2 cellular contexts compared by ENCODE assay signal in genomic region chr6:158024566-158025297, GRCh38.
TF ChIP-seq lines count a peak whose summit lies in the region.

No MANE protein-coding gene starts in this region.

TF ChIP-seq in SK-N-SH, 30 proteins besides CTCF, POLR2A, EP300 and RAD21 (continued from another document):
- TF ChIP-seq ZBTB33 (IDR thresholded peaks at IDR 0.05; ENCODE audit: borderline replicate concordance, low read depth), result no peak
- TF ChIP-seq SIN3A (IDR thresholded peaks at IDR 0.05; ENCODE audit: borderline replicate concordance, low read depth, low read length), result no peak
- no peak for TF ChIP-seq NRF1 (IDR thresholded peaks at IDR 0.05; ENCODE audit: low read depth, low read length)
- TF ChIP-seq SMC3 (IDR thresholded peaks at IDR 0.05; ENCODE audit: low read depth, low read length), result no peak
- no peak for TF ChIP-seq FOXM1 (IDR thresholded peaks at IDR 0.05; ENCODE audit: low read depth)
- TF ChIP-seq FOXJ3 (CRISPR knock-in tag; IDR thresholded peaks at IDR 0.05), result no peak
- no peak for TF ChIP-seq YY1 (IDR thresholded peaks at IDR 0.05; ENCODE audit: low read depth)
- no peak for TF ChIP-seq USF1 (IDR thresholded peaks at IDR 0.05; ENCODE audit: borderline replicate concordance, low read depth)
- no peak for TF ChIP-seq CHD2 (IDR thresholded peaks at IDR 0.05; ENCODE audit: low read length, partially characterized antibody)
- TF ChIP-seq RCOR1 (IDR thresholded peaks at IDR 0.05; ENCODE audit: low read length), result no peak
- TF ChIP-seq GABPA (IDR thresholded peaks at IDR 0.05; ENCODE audit: low read depth), result no peak
- no peak for TF ChIP-seq FOSL2 (IDR thresholded peaks at IDR 0.05; ENCODE audit: borderline replicate concordance, low read depth)
- no peak for TF ChIP-seq RFX5 (IDR thresholded peaks at IDR 0.05; ENCODE audit: low read length)

TF ChIP-seq in SK-N-SH treated with all-trans-retinoic acid at 6 μM for 48 hours, 23 proteins besides CTCF, POLR2A, EP300 and RAD21 (continued from another document):
- TF ChIP-seq CSRNP3 (CRISPR knock-in tag; IDR thresholded peaks at IDR 0.05) (no peak), ZNF70 (CRISPR knock-in tag; IDR thresholded peaks at IDR 0.05) (no peak), GLIS3 (CRISPR knock-in tag; IDR thresholded peaks at IDR 0.05) (no peak), TOX (CRISPR knock-in tag; IDR thresholded peaks at IDR 0.05; ENCODE audit: borderline replicate concordance) (no peak), PPARA (CRISPR knock-in tag; IDR thresholded peaks at IDR 0.05; ENCODE audit: borderline replicate concordance) (no peak), BACH2 (CRISPR knock-in tag; IDR thresholded peaks at IDR 0.05; ENCODE audit: borderline replicate concordance) (no peak), ZNF8 (CRISPR knock-in tag; IDR thresholded peaks at IDR 0.05) (no peak)
